Comparison of ENCODE assay signal across 1 cellular context in the genomic region with DNA sequence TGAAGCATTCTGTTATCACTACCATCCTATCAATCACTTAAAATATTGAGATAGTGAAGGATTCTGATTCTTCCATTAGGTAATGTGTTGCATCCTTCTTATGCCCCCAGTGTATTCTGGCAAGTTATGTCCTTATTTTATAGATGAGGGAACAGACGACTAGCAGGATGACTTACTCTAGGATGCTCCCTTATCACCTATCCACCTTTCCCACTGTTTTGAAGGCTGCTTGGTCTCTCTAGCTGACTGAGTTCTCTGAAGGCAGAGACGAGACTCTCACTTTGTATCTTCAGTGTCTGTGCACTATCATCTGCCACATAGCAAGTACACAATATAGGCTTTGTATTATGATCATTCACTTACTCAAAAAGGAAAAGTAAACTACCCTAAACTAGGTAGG.
TF ChIP-seq lines count a peak whose summit lies in the region.

No MANE protein-coding gene starts in this region.

TF ChIP-seq in neural cell, 6 proteins besides CTCF, POLR2A, EP300 and RAD21 (continued from another document):
- TF ChIP-seq, protein P1, sequence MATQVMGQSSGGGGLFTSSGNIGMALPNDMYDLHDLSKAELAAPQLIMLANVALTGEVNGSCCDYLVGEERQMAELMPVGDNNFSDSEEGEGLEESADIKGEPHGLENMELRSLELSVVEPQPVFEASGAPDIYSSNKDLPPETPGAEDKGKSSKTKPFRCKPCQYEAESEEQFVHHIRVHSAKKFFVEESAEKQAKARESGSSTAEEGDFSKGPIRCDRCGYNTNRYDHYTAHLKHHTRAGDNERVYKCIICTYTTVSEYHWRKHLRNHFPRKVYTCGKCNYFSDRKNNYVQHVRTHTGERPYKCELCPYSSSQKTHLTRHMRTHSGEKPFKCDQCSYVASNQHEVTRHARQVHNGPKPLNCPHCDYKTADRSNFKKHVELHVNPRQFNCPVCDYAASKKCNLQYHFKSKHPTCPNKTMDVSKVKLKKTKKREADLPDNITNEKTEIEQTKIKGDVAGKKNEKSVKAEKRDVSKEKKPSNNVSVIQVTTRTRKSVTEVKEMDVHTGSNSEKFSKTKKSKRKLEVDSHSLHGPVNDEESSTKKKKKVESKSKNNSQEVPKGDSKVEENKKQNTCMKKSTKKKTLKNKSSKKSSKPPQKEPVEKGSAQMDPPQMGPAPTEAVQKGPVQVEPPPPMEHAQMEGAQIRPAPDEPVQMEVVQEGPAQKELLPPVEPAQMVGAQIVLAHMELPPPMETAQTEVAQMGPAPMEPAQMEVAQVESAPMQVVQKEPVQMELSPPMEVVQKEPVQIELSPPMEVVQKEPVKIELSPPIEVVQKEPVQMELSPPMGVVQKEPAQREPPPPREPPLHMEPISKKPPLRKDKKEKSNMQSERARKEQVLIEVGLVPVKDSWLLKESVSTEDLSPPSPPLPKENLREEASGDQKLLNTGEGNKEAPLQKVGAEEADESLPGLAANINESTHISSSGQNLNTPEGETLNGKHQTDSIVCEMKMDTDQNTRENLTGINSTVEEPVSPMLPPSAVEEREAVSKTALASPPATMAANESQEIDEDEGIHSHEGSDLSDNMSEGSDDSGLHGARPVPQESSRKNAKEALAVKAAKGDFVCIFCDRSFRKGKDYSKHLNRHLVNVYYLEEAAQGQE (IDR thresholded peaks at IDR 0.05; ENCODE audit: borderline replicate concordance) = no peak
- TF ChIP-seq TAF1 (IDR thresholded peaks at IDR 0.05; ENCODE audit: low read depth) = no peak
- no peak for TF ChIP-seq SMC3 (conservative IDR thresholded peaks at IDR 0.05; ENCODE audit: poor library complexity)
